ENCODE assay signal across 32 cellular contexts in the genomic region with DNA sequence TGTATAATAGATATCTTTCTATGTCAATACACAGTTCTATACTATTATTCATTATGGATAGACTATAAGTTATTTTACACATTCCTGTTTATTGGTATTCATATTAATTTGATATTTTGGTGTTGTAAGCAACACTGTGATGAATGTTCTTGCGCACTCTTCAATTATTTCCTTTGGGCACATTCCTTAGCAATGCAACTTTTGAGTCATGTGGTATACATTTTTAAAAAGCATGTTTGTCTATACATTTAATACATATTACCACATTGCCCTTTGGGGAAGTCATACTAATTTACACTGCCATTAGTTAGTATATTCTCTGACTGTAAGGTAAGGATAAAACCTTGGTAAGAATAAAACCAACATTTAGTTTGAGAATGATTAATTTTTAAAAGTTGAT.
"Had no signal": no experiment of that assay in that cellular context is flagged by ENCODE, and none has a peak within 500 bp of the region (broad histone marks: within the 10 kb centered on the region; RNA-seq: fewer than 3 reads in every experiment).

No MANE protein-coding gene starts in this region.

- H3K9me3 ChIP-seq: MG63 had no signal

- H3K27ac ChIP-seq: KMS-11 had no signal

- H3K4me3 ChIP-seq: MG63 had no signal

- DNase-seq: Karpas-422, Kasumi-1, KG1, MG63, MM.1S, MV-4-11, NCI-H1048, NCI-H1092, NCI-H1092 treated with DMSO at 0.1 percent for 48 hours, NCI-H1105, NCI-H1105 treated with DMSO at 0.1 percent for 48 hours, NCI-H1417 treated with DMSO at 0.1 percent for 48 hours, NCI-H1436, NCI-H1436 treated with DMSO at 0.1 percent for 48 hours, NCI-H146, NCI-H1694, NCI-H1694 treated with DMSO at 0.1 percent for 48 hours, NCI-H187, NCI-H187 treated with DMSO at 0.1 percent for 48 hours, NCI-H1930, NCI-H2029 treated with DMSO at 0.1 percent for 48 hours, NCI-H2081, NCI-H2081 treated with DMSO at 0.1 percent for 48 hours, NCI-H2107, NCI-H2171, NCI-H2171 treated with DMSO at 0.1 percent for 48 hours, NCI-H2227 treated with DMSO at 0.1 percent for 48 hours, NCI-H226, NCI-H345, NCI-H446, NCI-H446 treated with DMSO at 0.1 percent for 48 hours had no signal

- H3K9ac ChIP-seq: KMS-11 had no signal

- H3K36me3 ChIP-seq: MG63 had no signal

- H3K27me3 ChIP-seq: MG63 had no signal
